In genomic region chr18:34729264-34729663, GRCh38 we compare ENCODE assay signal across 9 cellular contexts. TPM values are rescaled to one million over a fixed set of nuclear protein-coding genes. Genes with fewer than 3 reads are reported as not detected.
DNase-seq lines count a peak whose midpoint lies in the region; ATAC-seq and TF ChIP-seq lines count a peak whose summit lies in the region.
"Had no signal": no experiment of that assay in that cellular context is flagged by ENCODE, and none has a peak within 500 bp of the region (broad histone marks: within the 10 kb centered on the region; RNA-seq: fewer than 3 reads in every experiment).

No MANE protein-coding gene starts in this region.

- intact Hi-C loops in Right ventricle myocardium superior (cut with DNase I): no loop called here
- intact Hi-C loops in testis (cut with DNase I; ENCODE audit: low total_unique reads): no loop called here

- peaks cover 14% of the 10 kb centered on the region for H3K4me1 ChIP-seq in testis

- H3K36me3 ChIP-seq in testis (ENCODE audit: low read depth, missing control alignments): no peaks in the 10 kb centered on the region

- TF ChIP-seq CTCF in GM13976 (IDR thresholded peaks at IDR 0.05; ENCODE audit: borderline replicate concordance, control extremely low read depth, extremely low read depth, insufficient read depth, missing control alignments) (no peak), RWPE1 (conservative IDR thresholded peaks at IDR 0.05; ENCODE audit: low read depth) (peak; percentile 38), testis (IDR thresholded peaks at IDR 0.05) (peak in 2 of 3 experiments; percentile 18 to 40)

- peak; percentile 18 for DNase-seq in GM13976 (ENCODE audit: low spot score)
- peak; percentile 18 for DNase-seq in RWPE1 (ENCODE audit: low spot score)
- DNase-seq in Right ventricle myocardium superior: no peak
- peak; percentile 14 for DNase-seq in testis
- DNase-seq in NCI-H1092 treated with DMSO at 0.1 percent for 48 hours (lab: John Stamatoyannopoulos, UW): no peak
- DNase-seq: activated B cell treated with CpG ODN at 0.5 μM for 24 hours had no signal

- no peaks in the 10 kb centered on the region for H3K27me3 ChIP-seq in testis

- CTCF ChIA-PET in RWPE1 (lab: Yijun Ruan, JAX): interaction anchor here (0.5 to 1.0 kb wide), 3 partner anchors 22 to 95 kb away, joined by 3 to 7 read pairs (median 4); no protein-coding TSS in a partner anchor

- ATAC-seq in HG02852 (IDR thresholded peaks at IDR 0.05; ENCODE audit: unreplicated experiment) (peak; percentile 89), Right ventricle myocardium superior (ENCODE audit: poor library complexity) (peak; percentile 56), HG02571 (IDR thresholded peaks at IDR 0.05; ENCODE audit: unreplicated experiment) (no peak), HG03039 (IDR thresholded peaks at IDR 0.05; ENCODE audit: unreplicated experiment) (no peak)

- POLR2A ChIA-PET in RWPE1 (lab: Yijun Ruan, JAX; ENCODE audit: low non-redundant PET): no interaction called here

- no peak for TF ChIP-seq POLR2A in testis (IDR thresholded peaks at IDR 0.05)

- H3K4me3 ChIP-seq in testis: no peak overlapping the region

- no peaks in the 10 kb centered on the region for H3K9me3 ChIP-seq in testis

- WGBS in testis, 2 donors: 50 to 68% methylated on average over 2 of the region's 2 CpGs

- in situ Hi-C loops in GM13976 (cut with MboI; ENCODE audit: low sequenced_read_pairs, unreplicated experiment): no loop called here

- H3K27ac ChIP-seq in RWPE1: no peak overlapping the region
- peak overlapping the region in 1 of 2 donors; percentile 63 for H3K27ac ChIP-seq in testis

RNA-seq across cellular contexts. Expression of gene DTNA, which starts 19.2 kb away (rescaled TPM):
- total RNA-seq in Right ventricle myocardium superior: 153 TPM
- total RNA-seq in testis: 10 to 100 TPM; 69.1 to 96.0 TPM
- polyA plus RNA-seq in testis (ENCODE audit: insufficient read depth, low read depth, low replicate concordance): 18.9 TPM
- total RNA-seq: activated B cell treated with CpG ODN at 0.5 μM for 24 hours had no signal

Comparison
In these comparisons a context has a peak if more than half of its experiments do, and no peak if none do; other contexts are left out.
1. DNase-seq: peak in GM13976 (single experiment), RWPE1 (single experiment) and testis (single experiment); none in Right ventricle myocardium superior (single experiment) and NCI-H1092 treated with DMSO at 0.1 percent for 48 hours (single experiment).
2. ATAC-seq: peak in HG02852 (single experiment) and Right ventricle myocardium superior (single experiment); none in HG02571 (single experiment) and HG03039 (single experiment).